Comparison of ENCODE assay signal across 17 cellular contexts in genomic region chr20:21609221-21609620, GRCh38.
DNase-seq lines count a peak whose midpoint lies in the region; ATAC-seq and TF ChIP-seq lines count a peak whose summit lies in the region.
"Had no signal": no experiment of that assay in that cellular context is flagged by ENCODE, and none has a peak within 500 bp of the region (broad histone marks: within the 10 kb centered on the region; RNA-seq: fewer than 3 reads in every experiment).

No MANE protein-coding gene starts in this region.

- H3K4me2 ChIP-seq in MM.1S (ENCODE audit: low read depth, low read length) = no peak overlapping the region
- H3K4me2 ChIP-seq: neural progenitor cell had no signal

- no peaks in the 10 kb centered on the region for H3F3A ChIP-seq in MM.1S (ENCODE audit: insufficient read depth, low read length)

- H3K9me3 Mint-ChIP-seq in osteocyte (ENCODE audit: unreplicated experiment) = peaks cover 18% of the 10 kb centered on the region

- no peak overlapping the region for H3K27ac Mint-ChIP-seq in osteocyte (ENCODE audit: unreplicated experiment)
- H3K27ac Mint-ChIP-seq: B cell, neural progenitor cell had no signal

- TF ChIP-seq CTCF in osteocyte (IDR thresholded peaks at IDR 0.05) (no peak), MM.1S (IDR thresholded peaks at IDR 0.05; ENCODE audit: low read length) (no peak)

- H3K4me3 Mint-ChIP-seq in osteocyte (ENCODE audit: unreplicated experiment) = no peak overlapping the region
- H3K4me3 Mint-ChIP-seq: B cell, neural progenitor cell had no signal

- H3K4me1 ChIP-seq in MM.1S (ENCODE audit: low read length) = no peaks in the 10 kb centered on the region
- H3K4me1 ChIP-seq: neural progenitor cell had no signal

- ATAC-seq in HG02885 (IDR thresholded peaks at IDR 0.05; ENCODE audit: poor library complexity, unreplicated experiment) = no peak
- ATAC-seq: HCT116 had no signal

- no peak overlapping the region for H3K27ac ChIP-seq in epithelial cell of prostate
- no peak overlapping the region for H3K27ac ChIP-seq in MM.1S (ENCODE audit: low read length)
- H3K27ac ChIP-seq: neural progenitor cell had no signal

- no peaks in the 10 kb centered on the region for H4K20me1 ChIP-seq in MM.1S (ENCODE audit: insufficient read depth, low read length)

- no peaks in the 10 kb centered on the region for H3K36me3 ChIP-seq in MM.1S (replicated peaks; ENCODE audit: insufficient read depth, low read length)
- H3K36me3 ChIP-seq: neural progenitor cell had no signal

- H2AFZ ChIP-seq in MM.1S (ENCODE audit: low read length) = no peak overlapping the region
- H2AFZ ChIP-seq: neural progenitor cell had no signal

- H3K9me2 ChIP-seq in MM.1S (replicated peaks; ENCODE audit: insufficient read depth, low read length) = no peaks in the 10 kb centered on the region

- H3K27me3 ChIP-seq in MM.1S (replicated peaks; ENCODE audit: insufficient read depth, low read length) = no peaks in the 10 kb centered on the region

- no peaks in the 10 kb centered on the region for H3K9me3 ChIP-seq in MM.1S (replicated peaks; ENCODE audit: insufficient read depth, low read length)

- peak in 11 of 14 donors; percentile 4 to 72 (median 45) for DNase-seq in C1 segment of cervical spinal cord (lab: John Stamatoyannopoulos, UW)
- peak; percentile 46 for DNase-seq in NCI-H69 (lab: John Stamatoyannopoulos, UW)
- peak; percentile 14 for DNase-seq in epithelial cell of prostate (ENCODE audit: low read depth, low spot score)
- peak in 48 of 56 donors; percentile 4 to 82 (median 44) for DNase-seq in nucleus accumbens (lab: John Stamatoyannopoulos, UW)
- DNase-seq in osteocyte (ENCODE audit: extremely low spot score, unreplicated experiment) = no peak
- DNase-seq in MM.1S = no peak
- no peak for DNase-seq in activated CD4-positive, alpha-beta T cell treated with anti-CD3 and anti-CD28 coated beads, Interleukin-2, amount 50 U/mL, for 48 hours
- DNase-seq: activated CD4-positive, alpha-beta T cell treated with anti-CD3 and anti-CD28 coated beads, Interleukin-2, amount 50 U/mL, for 1 hour; amniotic stem cell; cortex of kidney; NCI-H187; NCI-H774; stimulated activated naive CD4-positive, alpha-beta T cell treated with Interleukin-2 at 50 U/mL for 16 hours had no signal

- no peak overlapping the region for H3K4me3 ChIP-seq in MM.1S (ENCODE audit: low read length)
- H3K4me3 ChIP-seq: neural progenitor cell had no signal

- H3K36me3 Mint-ChIP-seq in osteocyte (ENCODE audit: unreplicated experiment) = no peaks in the 10 kb centered on the region
- H3K36me3 Mint-ChIP-seq: neural progenitor cell had no signal

- H3K4me1 Mint-ChIP-seq in osteocyte (ENCODE audit: unreplicated experiment) = no peaks in the 10 kb centered on the region
- H3K4me1 Mint-ChIP-seq: B cell, neural progenitor cell had no signal

- H3K79me2 ChIP-seq in MM.1S (ENCODE audit: low read length) = no peaks in the 10 kb centered on the region

- no peaks in the 10 kb centered on the region for H3K27me3 Mint-ChIP-seq in osteocyte (ENCODE audit: unreplicated experiment)

- no peak overlapping the region for H3K9ac ChIP-seq in MM.1S (ENCODE audit: low read length)
- H3K9ac ChIP-seq: neural progenitor cell had no signal

Comparison
In these comparisons a context has a peak if more than half of its experiments do, and no peak if none do; other contexts are left out.
1. DNase-seq: peak in C1 segment of cervical spinal cord (11 of 14), NCI-H69 (single experiment), epithelial cell of prostate (single experiment) and nucleus accumbens (48 of 56); none in osteocyte (single experiment), MM.1S (single experiment) and activated CD4-positive, alpha-beta T cell treated with anti-CD3 and anti-CD28 coated beads, Interleukin-2, amount 50 U/mL, for 48 hours (0 of 2).